In genomic region chr2:150485871-150486538, GRCh38 we compare ENCODE assay signal across 8 cellular contexts. TPM values are rescaled to one million over a fixed set of nuclear protein-coding genes. Genes with fewer than 3 reads are reported as not detected.
DNase-seq lines count a peak whose midpoint lies in the region; ATAC-seq, FAIRE-seq and TF ChIP-seq lines count a peak whose summit lies in the region.

No MANE protein-coding gene starts in this region.

- peak overlapping the region; percentile 96 for H3K27ac Mint-ChIP-seq in WTC11

- H3K4me3 ChIP-seq in MG63, result peak overlapping the region; percentile 89
- H3K4me3 ChIP-seq in pancreas, result peak overlapping the region; percentile 43 to 75 (median 52)

- TF ChIP-seq CTCF in WTC11 (IDR thresholded peaks at IDR 0.05) (no peak), pancreas (IDR thresholded peaks at IDR 0.05) (no peak)

- no peaks in the 10 kb centered on the region for H3K27me3 Mint-ChIP-seq in WTC11 (ENCODE audit: low read depth)

- WGBS in pancreas, 2 donors, result 0 to 1% methylated on average over 62 of the region's 62 CpGs

- POLR2A ChIA-PET in WTC11 (lab: Charles Lee), result interaction anchor here (0.9 to 1.1 kb wide), 2 partner anchors 9 to 75 kb away, joined by 3 read pairs; no protein-coding TSS in a partner anchor

- in situ Hi-C loops in Caki2 (cut with HindIII; ENCODE audit: low pct_unique_long_range_greater_than_20kb, low sequenced_read_pairs), result no loop called here

- intact Hi-C loops in Right ventricle myocardium inferior (cut with DNase I), result loop anchor here (2.0 to 5.0 kb wide), 5 partner anchors 61 to 889 kb away; no protein-coding TSS in a partner anchor
- intact Hi-C loops in pancreas (cut with DNase I), result loop anchor here in 2 of 3 donors (5.0 to 10.0 kb wide), 2 partner anchors 681 to 889 kb away; no protein-coding TSS in a partner anchor

- H3K27ac ChIP-seq in pancreas, result peak overlapping the region; percentile 77 to 90 (median 85)

- H3K27me3 ChIP-seq in MG63, result no peaks in the 10 kb centered on the region
- no peaks in the 10 kb centered on the region for H3K27me3 ChIP-seq in pancreas

- H3K4me3 Mint-ChIP-seq in WTC11, result peak overlapping the region; percentile 97

- H3K4me1 ChIP-seq in pancreas, result peaks cover 0 to 7% (median 0%) of the 10 kb centered on the region in 3 donors

- peaks cover 37% of the 10 kb centered on the region for H3K36me3 Mint-ChIP-seq in WTC11

- no peaks in the 10 kb centered on the region for H3K9me3 ChIP-seq in MG63
- no peaks in the 10 kb centered on the region for H3K9me3 ChIP-seq in pancreas

- ATAC-seq in WTC11, result peak; percentile 7
- peak; percentile 74 for ATAC-seq in Right ventricle myocardium inferior
- peak; percentile 73 to 80 (median 76) for ATAC-seq in pancreas
- no peak for ATAC-seq in GM21447 (IDR thresholded peaks at IDR 0.05; ENCODE audit: unreplicated experiment)

- no peaks in the 10 kb centered on the region for H3K9me3 Mint-ChIP-seq in WTC11

- FAIRE-seq in pancreas (lab: Jason Lieb, UNC), result no peak

- DNase-seq in Caki2 (ENCODE audit: low read depth), result peak; percentile 81
- DNase-seq in MG63, result peak; percentile 85
- DNase-seq in WTC11 (ENCODE audit: low spot score), result peak; percentile 67
- DNase-seq in Right ventricle myocardium inferior (ENCODE audit: missing footprints), result peak; percentile 86
- peak; percentile 61 to 84 (median 74) for DNase-seq in pancreas
- no peak for DNase-seq in central memory CD4-positive, alpha-beta T cell
- no peak for DNase-seq in NCI-H2029 treated with DMSO at 0.1 percent for 48 hours (lab: John Stamatoyannopoulos, UW)

- peaks cover 43% of the 10 kb centered on the region for H3K4me1 Mint-ChIP-seq in WTC11

- peaks cover 53% of the 10 kb centered on the region for H3K36me3 ChIP-seq in MG63
- no peaks in the 10 kb centered on the region for H3K36me3 ChIP-seq in pancreas

- CTCF ChIA-PET in WTC11 (lab: Charles Lee), result interaction anchor here (1.0 to 1.3 kb wide), 2 partner anchors 753 to 887 kb away, joined by 3 to 4 read pairs; no protein-coding TSS in a partner anchor

TF ChIP-seq in WTC11, 78 proteins besides CTCF, POLR2A, EP300 and RAD21 (continues in another document):
- no peak for TF ChIP-seq NR3C1 (CRISPR knock-in tag; conservative IDR thresholded peaks at IDR 0.05; ENCODE audit: low read depth)
- TF ChIP-seq CREB1 (CRISPR knock-in tag; IDR thresholded peaks at IDR 0.05), result no peak
- no peak for TF ChIP-seq PRDM15 (CRISPR knock-in tag; IDR thresholded peaks at IDR 0.05)
- TF ChIP-seq, protein P1, sequence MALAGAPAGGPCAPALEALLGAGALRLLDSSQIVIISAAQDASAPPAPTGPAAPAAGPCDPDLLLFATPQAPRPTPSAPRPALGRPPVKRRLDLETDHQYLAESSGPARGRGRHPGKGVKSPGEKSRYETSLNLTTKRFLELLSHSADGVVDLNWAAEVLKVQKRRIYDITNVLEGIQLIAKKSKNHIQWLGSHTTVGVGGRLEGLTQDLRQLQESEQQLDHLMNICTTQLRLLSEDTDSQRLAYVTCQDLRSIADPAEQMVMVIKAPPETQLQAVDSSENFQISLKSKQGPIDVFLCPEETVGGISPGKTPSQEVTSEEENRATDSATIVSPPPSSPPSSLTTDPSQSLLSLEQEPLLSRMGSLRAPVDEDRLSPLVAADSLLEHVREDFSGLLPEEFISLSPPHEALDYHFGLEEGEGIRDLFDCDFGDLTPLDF (CRISPR knock-in tag; IDR thresholded peaks at IDR 0.05), result no peak
- TF ChIP-seq RORB (CRISPR knock-in tag; IDR thresholded peaks at IDR 0.05), result no peak
- TF ChIP-seq ZBTB21 (CRISPR knock-in tag; IDR thresholded peaks at IDR 0.05; ENCODE audit: borderline replicate concordance), result no peak
- TF ChIP-seq SMAD4 (CRISPR knock-in tag; IDR thresholded peaks at IDR 0.05), result no peak
- TF ChIP-seq FOXP4 (CRISPR knock-in tag; IDR thresholded peaks at IDR 0.05), result no peak
- no peak for TF ChIP-seq NR2C2 (CRISPR knock-in tag; IDR thresholded peaks at IDR 0.05)
- no peak for TF ChIP-seq ZNF121 (CRISPR knock-in tag; IDR thresholded peaks at IDR 0.05)
- TF ChIP-seq, protein P2, sequence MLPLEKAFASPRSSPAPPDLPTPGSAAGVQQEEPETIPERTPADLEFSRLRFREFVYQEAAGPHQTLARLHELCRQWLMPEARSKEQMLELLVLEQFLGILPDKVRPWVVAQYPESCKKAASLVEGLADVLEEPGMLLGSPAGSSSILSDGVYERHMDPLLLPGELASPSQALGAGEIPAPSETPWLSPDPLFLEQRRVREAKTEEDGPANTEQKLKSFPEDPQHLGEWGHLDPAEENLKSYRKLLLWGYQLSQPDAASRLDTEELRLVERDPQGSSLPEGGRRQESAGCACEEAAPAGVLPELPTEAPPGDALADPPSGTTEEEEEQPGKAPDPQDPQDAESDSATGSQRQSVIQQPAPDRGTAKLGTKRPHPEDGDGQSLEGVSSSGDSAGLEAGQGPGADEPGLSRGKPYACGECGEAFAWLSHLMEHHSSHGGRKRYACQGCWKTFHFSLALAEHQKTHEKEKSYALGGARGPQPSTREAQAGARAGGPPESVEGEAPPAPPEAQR (CRISPR knock-in tag; IDR thresholded peaks at IDR 0.05), result no peak
- TF ChIP-seq, protein P3, sequence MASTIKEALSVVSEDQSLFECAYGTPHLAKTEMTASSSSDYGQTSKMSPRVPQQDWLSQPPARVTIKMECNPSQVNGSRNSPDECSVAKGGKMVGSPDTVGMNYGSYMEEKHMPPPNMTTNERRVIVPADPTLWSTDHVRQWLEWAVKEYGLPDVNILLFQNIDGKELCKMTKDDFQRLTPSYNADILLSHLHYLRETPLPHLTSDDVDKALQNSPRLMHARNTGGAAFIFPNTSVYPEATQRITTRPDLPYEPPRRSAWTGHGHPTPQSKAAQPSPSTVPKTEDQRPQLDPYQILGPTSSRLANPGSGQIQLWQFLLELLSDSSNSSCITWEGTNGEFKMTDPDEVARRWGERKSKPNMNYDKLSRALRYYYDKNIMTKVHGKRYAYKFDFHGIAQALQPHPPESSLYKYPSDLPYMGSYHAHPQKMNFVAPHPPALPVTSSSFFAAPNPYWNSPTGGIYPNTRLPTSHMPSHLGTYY (CRISPR knock-in tag; IDR thresholded peaks at IDR 0.05), result no peak
- TF ChIP-seq CBFB (CRISPR knock-in tag; IDR thresholded peaks at IDR 0.05; ENCODE audit: low read depth), result no peak

RNA-seq across cellular contexts. Expression of gene RND3, which starts 1.5 kb away (rescaled TPM):
- 80.0 and 83.4 TPM in 2 replicates for total RNA-seq in Caki2 (2014; rRNA removed; shearing (Covaris generic); ENCODE audit: low replicate concordance)
- total RNA-seq in MG63 (2014; rRNA removed; shearing (Covaris generic); ENCODE audit: low replicate concordance), result 55.5 and 87.8 TPM in 2 replicates
- total RNA-seq in WTC11 (2021) (50.6 to 64.4 TPM (median 55.8 TPM) in 3 replicates), Right ventricle myocardium inferior (22.1 TPM), pancreas (1 to 10 TPM; 3.9 to 9.8 (median 5.1) TPM)
- polyA plus RNA-seq in pancreas, result 1 to 10 TPM; 4.5 to 4.8 TPM

Comparison
In these comparisons a context has a peak if more than half of its experiments do, and no peak if none do; other contexts are left out.
1. DNase-seq: peak in Caki2 (single experiment), MG63 (single experiment), WTC11 (single experiment), Right ventricle myocardium inferior (single experiment) and pancreas (6 of 6); none in central memory CD4-positive, alpha-beta T cell (single experiment) and NCI-H2029 treated with DMSO at 0.1 percent for 48 hours (single experiment).